25 cellular contexts compared by ENCODE assay signal in genomic region chr3:148911173-148911572, GRCh38. TPM values are rescaled to one million over a fixed set of nuclear protein-coding genes. Genes with fewer than 3 reads are reported as not detected.
DNase-seq lines count a peak whose midpoint lies in the region; ATAC-seq and TF ChIP-seq lines count a peak whose summit lies in the region.
"Had no signal": no experiment of that assay in that cellular context is flagged by ENCODE, and none has a peak within 500 bp of the region (broad histone marks: within the 10 kb centered on the region; RNA-seq: fewer than 3 reads in every experiment).

No MANE protein-coding gene starts in this region.

- peak; percentile 25 for DNase-seq in GM23338 (ENCODE audit: low spot score)
- DNase-seq in M059J (ENCODE audit: low read depth), result peak; percentile 43
- DNase-seq in foreskin keratinocyte, result peak; percentile 1 to 32
- DNase-seq in renal cortical epithelial cell (ENCODE audit: low read depth), result peak; percentile 37
- DNase-seq in effector memory CD8-positive, alpha-beta T cell, result no peak
- DNase-seq in lower leg skin (ENCODE audit: low spot score in 2 of 2), result no peak
- DNase-seq in DMS79 (lab: John Stamatoyannopoulos, UW), result no peak
- DNase-seq: activated CD4-positive, alpha-beta memory T cell treated with anti-CD3 and anti-CD28 coated beads, Interleukin-2, amount 10 ng/mL, durations not matched to agents 7 days and 5 days; activated CD4-positive, CD25-positive, alpha-beta regulatory T cell treated with anti-CD3 and anti-CD28 coated beads, Interleukin-2, amount 50 U/mL, for 72 hours; activated effector memory CD4-positive, alpha-beta T cell treated with anti-CD3 and anti-CD28 coated beads, Interleukin-2, amount 50 U/mL, for 16 hours; brain microvascular endothelial cell; CD4-positive, CD25-positive, alpha-beta regulatory T cell; effector CD4-positive, alpha-beta T cell; foreskin melanocyte; GDM1; kidney; NCI-H1105 treated with DMSO at 0.1 percent for 48 hours; NCI-H2107; NCI-H510A; T-helper 1 cell had no signal

- intact Hi-C loops in lower leg skin (cut with DNase I; ENCODE audit: low total_unique reads), result no loop called here

- no peaks in the 10 kb centered on the region for H3K36me3 ChIP-seq in GM23338 (ENCODE audit: insufficient read depth)
- H3K36me3 ChIP-seq: brain microvascular endothelial cell, SJSA1, tibial nerve had no signal

- H4K20me1 ChIP-seq in GM23338 (replicated peaks; ENCODE audit: insufficient read depth), result no peaks in the 10 kb centered on the region

- H3K79me2 ChIP-seq in GM23338 (replicated peaks; ENCODE audit: insufficient read depth), result no peaks in the 10 kb centered on the region

- WGBS in lower leg skin, 2 donors, result 70 to 81% methylated on average over 2 of the region's 2 CpGs

- no peak overlapping the region for H3K4me2 ChIP-seq in GM23338

- H3K9me2 ChIP-seq in GM23338 (ENCODE audit: insufficient read depth), result no peaks in the 10 kb centered on the region

- TF ChIP-seq POLR2A in lower leg skin (IDR thresholded peaks at IDR 0.05), result no peak

- H3K27me3 ChIP-seq in GM23338 (ENCODE audit: insufficient read depth) (no peaks in the 10 kb centered on the region), foreskin keratinocyte (no peaks in the 10 kb centered on the region)
- H3K27me3 ChIP-seq: brain microvascular endothelial cell, SJSA1, tibial nerve had no signal

- no peaks in the 10 kb centered on the region for H3K27me3 Mint-ChIP-seq in GM23338 (ENCODE audit: insufficient read depth, low read depth, poor library complexity)
- H3K27me3 Mint-ChIP-seq in effector memory CD8-positive, alpha-beta T cell, result peaks cover 41 to 56% of the 10 kb centered on the region in 2 donors

- H3K36me3 Mint-ChIP-seq in GM23338 (ENCODE audit: low read depth), result no peaks in the 10 kb centered on the region
- H3K36me3 Mint-ChIP-seq in effector memory CD8-positive, alpha-beta T cell (ENCODE audit: insufficient read depth), result peaks cover 3% of the 10 kb centered on the region
- H3K36me3 Mint-ChIP-seq: CD4-positive, CD25-positive, alpha-beta regulatory T cell had no signal

- no peak overlapping the region for H3K4me3 ChIP-seq in GM23338
- H3K4me3 ChIP-seq in lower leg skin (ENCODE audit: low read depth, poor library complexity, severe bottlenecking), result no peak overlapping the region
- H3K4me3 ChIP-seq: SJSA1, tibial nerve had no signal

- H2AFZ ChIP-seq in GM23338, result peak overlapping the region; percentile 25; the same call in 1 of the 2 replicates

- H3F3A ChIP-seq in GM23338 (replicated peaks; ENCODE audit: low read depth), result no peaks in the 10 kb centered on the region

- H3K9me3 Mint-ChIP-seq in GM23338, result no peaks in the 10 kb centered on the region
- H3K9me3 Mint-ChIP-seq in effector memory CD8-positive, alpha-beta T cell, result no peaks in the 10 kb centered on the region
- H3K9me3 Mint-ChIP-seq: activated CD4-positive, alpha-beta memory T cell treated with anti-CD3 and anti-CD28 coated beads, Interleukin-2, amount 10 ng/mL, durations not matched to agents 7 days and 5 days had no signal

- no peak for TF ChIP-seq CTCF in GM23338 (conservative IDR thresholded peaks at IDR 0.05; ENCODE audit: low read depth in 2 of 2)
- no peak for TF ChIP-seq CTCF in foreskin keratinocyte (conservative IDR thresholded peaks at IDR 0.05)
- no peak for TF ChIP-seq CTCF in lower leg skin (IDR thresholded peaks at IDR 0.05)

- H3K27ac ChIP-seq in GM23338 (ENCODE audit: low read depth) (no peak overlapping the region), foreskin keratinocyte (no peak overlapping the region)
- H3K27ac ChIP-seq: brain microvascular endothelial cell, SJSA1, tibial nerve had no signal

- H3K4me1 ChIP-seq in GM23338 (ENCODE audit: insufficient read depth) (no peaks in the 10 kb centered on the region), foreskin keratinocyte (no peaks in the 10 kb centered on the region)
- H3K4me1 ChIP-seq: SJSA1, tibial nerve had no signal

- H3K4me3 Mint-ChIP-seq in GM23338, result no peak overlapping the region
- no peak overlapping the region for H3K4me3 Mint-ChIP-seq in effector memory CD8-positive, alpha-beta T cell
- H3K4me3 Mint-ChIP-seq: activated CD4-positive, alpha-beta memory T cell treated with anti-CD3 and anti-CD28 coated beads, Interleukin-2, amount 10 ng/mL, durations not matched to agents 7 days and 5 days; CD4-positive, CD25-positive, alpha-beta regulatory T cell had no signal

- H3K27ac Mint-ChIP-seq in GM23338, result no peak overlapping the region
- no peak overlapping the region for H3K27ac Mint-ChIP-seq in effector memory CD8-positive, alpha-beta T cell
- H3K27ac Mint-ChIP-seq: activated CD4-positive, alpha-beta memory T cell treated with anti-CD3 and anti-CD28 coated beads, Interleukin-2, amount 10 ng/mL, durations not matched to agents 7 days and 5 days; CD4-positive, CD25-positive, alpha-beta regulatory T cell had no signal

- peak; percentile 41; the same call in 2 of the 3 replicates for ATAC-seq in GM23338
- ATAC-seq in foreskin keratinocyte, result peak; percentile 64
- no peak for ATAC-seq in effector memory CD8-positive, alpha-beta T cell (replicated peaks)
- ATAC-seq: HepG2, Panc1 had no signal

- H3K4me1 Mint-ChIP-seq in GM23338, result peaks cover 3% of the 10 kb centered on the region; the same call in 2 of the 3 replicates
- no peaks in the 10 kb centered on the region for H3K4me1 Mint-ChIP-seq in effector memory CD8-positive, alpha-beta T cell (ENCODE audit: low read depth in 2 of 2)
- H3K4me1 Mint-ChIP-seq: activated CD4-positive, alpha-beta memory T cell treated with anti-CD3 and anti-CD28 coated beads, Interleukin-2, amount 10 ng/mL, durations not matched to agents 7 days and 5 days; CD4-positive, CD25-positive, alpha-beta regulatory T cell had no signal

TF ChIP-seq in GM23338, 12 proteins besides CTCF, POLR2A, EP300 and RAD21 (continues in another document):
- TF ChIP-seq JUNB (IDR thresholded peaks at IDR 0.05; ENCODE audit: unreplicated experiment) (no peak), EZH2 (IDR thresholded peaks at IDR 0.05; ENCODE audit: low read depth, unreplicated experiment) (no peak), STAT1 (IDR thresholded peaks at IDR 0.05; ENCODE audit: unreplicated experiment) (no peak), ZNF462 (CRISPR knock-in tag; IDR thresholded peaks at IDR 0.05) (no peak)

RNA-seq across cellular contexts. Expression of gene CPA3, which starts 46.1 kb away (rescaled TPM):
- total RNA-seq in GM23338 (2014; rRNA removed; shearing (Covaris generic)), result not detected in 2 replicates
- polyA plus RNA-seq in GM23338 (2016; fragmentation: Nextera tagmentation; extraction: Ambion mirVana) (not detected in 2 replicates), foreskin keratinocyte (not detected in 2 replicates)
- 0.17 and 0.30 TPM in 2 replicates for total RNA-seq in M059J (2014; rRNA removed; shearing (Covaris generic))
- total RNA-seq in foreskin keratinocyte (not detected in 2 replicates), renal cortical epithelial cell (not detected in 2 replicates), lower leg skin (10 to 100 TPM in 1 of 4 donors, 1 to 10 TPM in 3; 1.9 to 19.8 (median 4.1) TPM)
- total RNA-seq: activated CD4-positive, alpha-beta memory T cell treated with anti-CD3 and anti-CD28 coated beads, Interleukin-2, amount 10 ng/mL, durations not matched to agents 7 days and 5 days; HepG2; lung microvascular endothelial cell had no signal
- polyA plus RNA-seq: CD4-positive, CD25-positive, alpha-beta regulatory T cell; HepG2 had no signal

Comparison
In these comparisons a context has a peak if more than half of its experiments do, and no peak if none do; other contexts are left out.
1. DNase-seq: peak in GM23338 (single experiment), M059J (single experiment), foreskin keratinocyte (2 of 2) and renal cortical epithelial cell (single experiment); none in effector memory CD8-positive, alpha-beta T cell (0 of 3), lower leg skin (0 of 2) and DMS79 (single experiment).